In the genomic region with DNA sequence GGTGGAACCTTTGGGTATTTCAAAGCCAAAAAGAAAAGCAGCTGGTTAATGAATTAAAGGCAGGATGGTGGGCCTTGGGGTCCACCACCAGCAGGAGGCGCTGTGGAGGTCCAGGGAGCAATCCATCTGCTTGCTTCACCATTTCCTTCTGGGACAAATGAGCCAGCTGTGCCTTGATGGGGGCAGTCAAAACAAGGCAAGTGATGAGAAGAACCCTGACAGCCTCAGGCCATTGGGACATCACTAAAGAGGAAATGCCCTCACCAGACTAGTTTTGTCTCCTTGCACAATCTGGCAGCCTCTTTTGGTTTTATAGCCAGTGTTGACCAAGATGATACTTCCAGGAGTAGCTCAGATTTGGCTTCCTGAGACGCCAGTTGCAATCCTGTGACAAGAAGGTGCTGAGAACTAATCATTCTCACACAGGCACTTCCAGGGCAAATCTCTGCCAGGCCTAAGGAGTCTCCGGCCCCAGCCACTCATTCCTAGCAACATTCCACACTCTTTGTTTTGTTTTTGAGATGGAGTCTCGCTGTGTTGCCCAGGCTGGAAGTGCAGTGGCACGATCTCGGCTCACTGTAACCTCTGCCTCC, we compare ENCODE assay signal across 7 cellular contexts.
DNase-seq lines count a peak whose midpoint lies in the region; ATAC-seq and TF ChIP-seq lines count a peak whose summit lies in the region.

No MANE protein-coding gene starts in this region.

- H3K4me1 Mint-ChIP-seq in memory B cell: no peaks in the 10 kb centered on the region

- TF ChIP-seq CTCF in GM12865 (IDR thresholded peaks at IDR 0.05; ENCODE audit: insufficient read depth, low read depth, low read length, missing control alignments): peak; percentile 94

- no peaks in the 10 kb centered on the region for H3K9me3 Mint-ChIP-seq in memory B cell

- no peaks in the 10 kb centered on the region for H3K27me3 Mint-ChIP-seq in memory B cell

- H3K36me3 Mint-ChIP-seq in memory B cell: no peaks in the 10 kb centered on the region

- ATAC-seq in memory B cell (ENCODE audit: low read depth): peak; percentile 78

- H3K4me3 Mint-ChIP-seq in memory B cell: no peak overlapping the region

- no peak overlapping the region for H3K27ac Mint-ChIP-seq in memory B cell

- DNase-seq in GM12865 (ENCODE audit: low read depth) (peak; percentile 81), NCI-H1048 (lab: John Stamatoyannopoulos, UW) (peak; percentile 1), memory B cell (ENCODE audit: low spot score in 2 of 2) (peak; percentile 74 to 85), NCI-H226 (no peak)
- DNase-seq in activated CD4-positive, alpha-beta T cell treated with anti-CD3 and anti-CD28 coated beads, Interleukin-2, amount 50 U/mL, for 1 hour: peak; percentile 80
- peak; percentile 56 for DNase-seq in effector CD8-positive, alpha-beta T cell (lab: John Stamatoyannopoulos, UW)
- DNase-seq in stimulated activated CD8-positive, alpha-beta memory T cell treated with anti-CD3 and anti-CD28 coated beads, Interleukin-15, amount 100 ng/mL, for 48 hours (ENCODE audit: low read depth in 2 of 2): peak; percentile 53 to 56

- no peak overlapping the region for H3K4me3 ChIP-seq in GM12865 (ENCODE audit: low read depth, low read length)
